ENCODE assay signal across 16 cellular contexts in the genomic region with DNA sequence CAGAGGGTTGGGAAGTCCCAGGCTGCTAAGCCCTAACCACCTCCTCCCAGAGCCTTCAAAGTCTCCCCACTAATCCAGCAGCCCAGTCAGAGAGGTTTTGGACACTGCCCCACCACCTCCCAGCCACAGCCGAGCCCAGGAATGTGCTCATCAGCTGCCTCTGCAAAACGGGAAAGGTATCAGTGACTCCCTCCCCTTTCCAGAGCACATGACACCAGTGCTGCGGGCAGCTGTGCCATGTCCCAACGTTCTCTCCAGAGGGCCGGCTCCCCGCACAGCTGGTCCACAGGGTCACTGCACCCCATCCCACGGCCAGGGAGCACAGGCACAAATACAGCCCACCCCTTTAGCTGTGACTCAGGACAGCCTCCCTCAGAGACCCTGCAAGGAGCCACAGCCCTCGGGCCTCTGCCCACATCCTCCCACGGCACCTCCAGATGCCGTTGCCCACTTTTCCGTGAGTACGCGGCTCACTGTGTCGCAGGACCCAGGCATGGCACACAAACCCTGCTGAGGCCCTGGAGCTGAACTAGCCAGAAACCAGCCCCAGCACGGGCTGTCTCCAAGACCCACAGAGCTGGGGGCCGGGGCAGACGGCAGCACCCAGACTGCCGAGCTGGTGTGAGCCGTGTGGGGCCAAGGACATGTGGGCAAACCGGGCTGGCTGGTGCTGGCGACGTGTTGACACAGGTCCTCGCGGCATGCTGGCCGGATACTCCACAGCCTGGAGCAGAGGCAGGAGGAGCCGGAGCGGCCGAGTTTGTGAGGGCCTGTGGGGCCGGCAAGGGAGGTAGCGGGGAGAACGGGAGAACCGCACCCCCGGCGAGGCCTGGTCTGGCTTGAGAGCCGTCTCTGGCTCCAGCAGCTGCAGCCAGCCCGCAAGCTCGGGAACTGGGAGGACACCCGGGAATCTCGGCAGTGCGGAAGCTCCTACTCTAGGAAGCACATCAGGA. TPM values are rescaled to one million over a fixed set of nuclear protein-coding genes. Genes with fewer than 3 reads are reported as not detected.
DNase-seq lines count a peak whose midpoint lies in the region; ATAC-seq, FAIRE-seq and TF ChIP-seq lines count a peak whose summit lies in the region.
"Had no signal": no experiment of that assay in that cellular context is flagged by ENCODE, and none has a peak within 500 bp of the region (broad histone marks: within the 10 kb centered on the region; RNA-seq: fewer than 3 reads in every experiment).

No MANE protein-coding gene starts in this region.

- peaks cover 2% of the 10 kb centered on the region for H4K20me1 ChIP-seq in keratinocyte (ENCODE audit: control insufficient read depth, extremely low read depth, insufficient read depth, low read length)

- H2AFZ ChIP-seq in keratinocyte (ENCODE audit: control insufficient read depth, low read length): peak overlapping the region; percentile 59

- no peak overlapping the region for H3K27ac Mint-ChIP-seq in endothelial cell (ENCODE audit: unreplicated experiment)
- H3K27ac Mint-ChIP-seq in CD8-positive, alpha-beta T cell: no peak overlapping the region
- H3K27ac Mint-ChIP-seq: activated CD8-positive, alpha-beta T cell treated with anti-CD3 and anti-CD28 coated beads, Interleukin-2, amount 10 ng/mL, durations not matched to agents 7 days and 5 days; activated naive CD4-positive, alpha-beta T cell treated with anti-CD3 and anti-CD28 coated beads for 36 hours; T-helper 1 cell treated with Interleukin-12 subunit alpha and Interleukin-12 subunit beta and Interleukin-4 antibody, amounts not matched to agents 30 μg/mL and 1 μg/mL, for 36 hours had no signal

- TF ChIP-seq CTCF in WERI-Rb-1 (IDR thresholded peaks at IDR 0.05; ENCODE audit: low read depth, low read length) (no peak), keratinocyte (optimal IDR thresholded peaks at IDR 0.05 in 1 of 3, IDR thresholded peaks at IDR 0.05 in 1 of 3, conservative IDR thresholded peaks at IDR 0.05 in 1 of 3; ENCODE audit: extremely low read depth in 1 of 3, insufficient read depth in 2 of 3, low read length in 3 of 3) (no peak), spleen (IDR thresholded peaks at IDR 0.05 in 8 of 11, conservative IDR thresholded peaks at IDR 0.05 in 3 of 11) (no peak), endothelial cell (IDR thresholded peaks at IDR 0.05; ENCODE audit: unreplicated experiment) (no peak), ascending aorta (IDR thresholded peaks at IDR 0.05) (no peak)
- no peak for TF ChIP-seq CTCF in CD8-positive, alpha-beta T cell (IDR thresholded peaks at IDR 0.05)

- intact Hi-C loops in spleen (cut with DNase I; ENCODE audit: low total_unique reads) (no loop called here), ascending aorta (cut with DNase I) (no loop called here)
- intact Hi-C loops in CD8-positive, alpha-beta T cell (cut with DNase I, micrococcal nuclease): no loop called here

- peaks cover 36% of the 10 kb centered on the region for H3K4me1 ChIP-seq in keratinocyte (ENCODE audit: control insufficient read depth, extremely low read depth, insufficient read depth, low read length)
- H3K4me1 ChIP-seq in spleen: peaks cover 0 to 72% (median 28%) of the 10 kb centered on the region in 6 donors
- no peaks in the 10 kb centered on the region for H3K4me1 ChIP-seq in CD8-positive, alpha-beta T cell (ENCODE audit: insufficient read depth, low read length)
- H3K4me1 ChIP-seq in ascending aorta: no peaks in the 10 kb centered on the region

- peak; percentile 45 for DNase-seq in DMS53 (lab: John Stamatoyannopoulos, UW)
- no peak for DNase-seq in DMS53 treated with DMSO at 0.1 percent for 48 hours (lab: John Stamatoyannopoulos, UW; ENCODE audit: unreplicated experiment)
- DNase-seq in WERI-Rb-1: peak; percentile 49
- peak; percentile 65 for DNase-seq in keratinocyte (ENCODE audit: low read depth, low spot score)
- DNase-seq in spleen: peak; percentile 80
- no peak for DNase-seq in endothelial cell (ENCODE audit: low spot score)
- DNase-seq in CD8-positive, alpha-beta T cell: no peak
- no peak for DNase-seq in ascending aorta (ENCODE audit: low spot score in 2 of 2)
- DNase-seq: activated CD8-positive, alpha-beta T cell treated with anti-CD3 and anti-CD28 coated beads, Interleukin-2, amount 10 ng/mL, durations not matched to agents 7 days and 5 days; activated naive CD4-positive, alpha-beta T cell treated with anti-CD3 and anti-CD28 coated beads for 36 hours; cortex of kidney; NCI-H1105 treated with DMSO at 0.1 percent for 48 hours had no signal

- WGBS in spleen, 5 donors: 51 to 79% (median 63%) methylated on average over 25 to 40 of the region's 40 CpGs

- no peak for ATAC-seq in CD8-positive, alpha-beta T cell
- ATAC-seq: activated CD8-positive, alpha-beta T cell treated with anti-CD3 and anti-CD28 coated beads, Interleukin-2, amount 10 ng/mL, durations not matched to agents 7 days and 5 days had no signal

- H3K27me3 Mint-ChIP-seq in endothelial cell (ENCODE audit: unreplicated experiment): peaks cover 13% of the 10 kb centered on the region
- no peaks in the 10 kb centered on the region for H3K27me3 Mint-ChIP-seq in CD8-positive, alpha-beta T cell (ENCODE audit: low read depth)

- H3K9me3 ChIP-seq in WERI-Rb-1 (ENCODE audit: severe bottlenecking): no peaks in the 10 kb centered on the region
- H3K9me3 ChIP-seq in keratinocyte (ENCODE audit: control insufficient read depth, low read depth, low read length): no peaks in the 10 kb centered on the region
- H3K9me3 ChIP-seq in spleen: no peaks in the 10 kb centered on the region
- H3K9me3 ChIP-seq in CD8-positive, alpha-beta T cell (ENCODE audit: low read length): no peaks in the 10 kb centered on the region
- no peaks in the 10 kb centered on the region for H3K9me3 ChIP-seq in ascending aorta

- no peaks in the 10 kb centered on the region for H3K4me1 Mint-ChIP-seq in endothelial cell (ENCODE audit: unreplicated experiment)
- no peaks in the 10 kb centered on the region for H3K4me1 Mint-ChIP-seq in CD8-positive, alpha-beta T cell (ENCODE audit: low read depth)

- peak; percentile 59 for FAIRE-seq in keratinocyte (lab: Jason Lieb, UNC)
- FAIRE-seq: A204.1, GM12892 had no signal

- H3K9ac ChIP-seq in keratinocyte (ENCODE audit: control insufficient read depth, extremely low read depth, insufficient read depth, low read length): peak overlapping the region; percentile 67

- dilution Hi-C loops in keratinocyte (cut with MboI; ENCODE audit: extremely low pct_ligation_motif_present, low sequenced_read_pairs): no loop called here

- H3K9me1 ChIP-seq in keratinocyte (ENCODE audit: control insufficient read depth, extremely low read depth, insufficient read depth, low read length): no peaks in the 10 kb centered on the region

- H3K36me3 ChIP-seq in WERI-Rb-1 (peaks cover 40% of the 10 kb centered on the region), keratinocyte (ENCODE audit: control insufficient read depth in 2 of 2, extremely low read depth in 1 of 2, insufficient read depth in 2 of 2, low read length in 2 of 2) (peaks cover 27 to 36% of the 10 kb centered on the region in 2 experiments), spleen (peaks cover 0 to 44% (median 38%) of the 10 kb centered on the region in 6 donors), ascending aorta (peaks cover 36 to 39% of the 10 kb centered on the region in 2 donors)
- H3K36me3 ChIP-seq in CD8-positive, alpha-beta T cell (ENCODE audit: insufficient read depth, low read length): peaks cover 21% of the 10 kb centered on the region

- TF ChIP-seq POLR2A in spleen (IDR thresholded peaks at IDR 0.05): no peak

- H3K27me3 ChIP-seq in WERI-Rb-1 (ENCODE audit: insufficient read depth, low read depth, severe bottlenecking) (no peaks in the 10 kb centered on the region), keratinocyte (ENCODE audit: control insufficient read depth, extremely low read depth, insufficient read depth, low read length) (no peaks in the 10 kb centered on the region), spleen (replicated peaks in 1 of 7) (no peaks in the 10 kb centered on the region), ascending aorta (no peaks in the 10 kb centered on the region)
- H3K27me3 ChIP-seq in CD8-positive, alpha-beta T cell (ENCODE audit: insufficient read depth, low read length): no peaks in the 10 kb centered on the region

- H3K9me3 Mint-ChIP-seq in endothelial cell (ENCODE audit: unreplicated experiment): no peaks in the 10 kb centered on the region
- H3K9me3 Mint-ChIP-seq in CD8-positive, alpha-beta T cell: no peaks in the 10 kb centered on the region
- H3K9me3 Mint-ChIP-seq: activated naive CD4-positive, alpha-beta T cell treated with anti-CD3 and anti-CD28 coated beads for 36 hours; T-helper 1 cell treated with Interleukin-12 subunit alpha and Interleukin-12 subunit beta and Interleukin-4 antibody, amounts not matched to agents 30 μg/mL and 1 μg/mL, for 36 hours had no signal

- H3K4me2 ChIP-seq in keratinocyte (ENCODE audit: control insufficient read depth, extremely low read depth, insufficient read depth, low read depth, low read length): peak overlapping the region; percentile 76

- POLR2A ChIA-PET in CD8-positive, alpha-beta T cell (lab: Charles Lee): interaction anchor here (0.6 kb wide), 1 partner anchor 130 kb away, joined by 4 read pairs; no protein-coding TSS in a partner anchor

- H3K27ac ChIP-seq in WERI-Rb-1: peak overlapping the region; percentile 71
- H3K27ac ChIP-seq in keratinocyte (ENCODE audit: control insufficient read depth, insufficient read depth, low read length): peak overlapping the region; percentile 71
- H3K27ac ChIP-seq in spleen: peak overlapping the region in 5 of 8 donors; percentile 0 to 58 (median 30)
- no peak overlapping the region for H3K27ac ChIP-seq in CD8-positive, alpha-beta T cell (ENCODE audit: low read depth, low read length)
- no peak overlapping the region for H3K27ac ChIP-seq in ascending aorta

- CTCF ChIA-PET in CD8-positive, alpha-beta T cell (lab: Charles Lee): no interaction called here

- H3K4me3 Mint-ChIP-seq in endothelial cell (ENCODE audit: unreplicated experiment): no peak overlapping the region
- H3K4me3 Mint-ChIP-seq in CD8-positive, alpha-beta T cell: no peak overlapping the region
- H3K4me3 Mint-ChIP-seq: activated CD8-positive, alpha-beta T cell treated with anti-CD3 and anti-CD28 coated beads, Interleukin-2, amount 10 ng/mL, durations not matched to agents 7 days and 5 days; activated naive CD4-positive, alpha-beta T cell treated with anti-CD3 and anti-CD28 coated beads for 36 hours; T-helper 1 cell treated with Interleukin-12 subunit alpha and Interleukin-12 subunit beta and Interleukin-4 antibody, amounts not matched to agents 30 μg/mL and 1 μg/mL, for 36 hours had no signal

- H3K4me3 ChIP-seq in WERI-Rb-1 (ENCODE audit: low read depth, low read length) (no peak overlapping the region), keratinocyte (ENCODE audit: control insufficient read depth in 2 of 3, extremely low read depth in 1 of 3, insufficient read depth in 2 of 3, low read depth in 1 of 3, low read length in 3 of 3) (peak overlapping the region in 2 of 3 experiments; percentile 8 to 35), spleen (no peak overlapping the region), ascending aorta (no peak overlapping the region)
- no peak overlapping the region for H3K4me3 ChIP-seq in CD8-positive, alpha-beta T cell (ENCODE audit: low read depth, low read length)

- H3K79me2 ChIP-seq in keratinocyte (ENCODE audit: control insufficient read depth, insufficient read depth, low read length): no peaks in the 10 kb centered on the region

- H3K36me3 Mint-ChIP-seq in endothelial cell (ENCODE audit: low read depth, unreplicated experiment): peaks cover 15% of the 10 kb centered on the region
- H3K36me3 Mint-ChIP-seq in CD8-positive, alpha-beta T cell: peaks cover 25% of the 10 kb centered on the region

RNA-seq across cellular contexts. Expression of gene PPP1R27, which starts 6.3 kb away (rescaled TPM):
- polyA plus RNA-seq in keratinocyte (0.12 to 0.99 TPM in 2 of 3 replicates, not detected in the other), spleen (under 1 TPM in 2 of 3 donors, not detected in 1; 0.09 to 0.39 TPM)
- polyA plus RNA-seq in keratinocyte (2011; ENCODE audit: low read depth): not detected
- polyA plus RNA-seq in keratinocyte (2011; cell fraction: cytosol; rRNA removed): 0.10 and 0.11 TPM in 2 replicates
- polyA plus RNA-seq in keratinocyte (2011; cell fraction: nucleus; rRNA removed): 1.2 and 1.3 TPM in 2 replicates
- polyA plus RNA-seq in keratinocyte (2012; ENCODE audit: low replicate concordance): 0.15 and 1.3 TPM in 2 replicates
- polyA minus RNA-seq in keratinocyte: not detected in 3 replicates
- polyA minus RNA-seq in keratinocyte (2011; cell fraction: cytosol; rRNA and poly(A)+ RNA removed): not detected
- polyA minus RNA-seq in keratinocyte (2011; cell fraction: nucleus; rRNA and poly(A)+ RNA removed): not detected in 2 replicates
- total RNA-seq in spleen (not detected), endothelial cell (ENCODE audit: unreplicated experiment) (not detected), ascending aorta (not detected)
- not detected for total RNA-seq in CD8-positive, alpha-beta T cell
- total RNA-seq: activated CD8-positive, alpha-beta T cell treated with anti-CD3 and anti-CD28 coated beads, Interleukin-2, amount 10 ng/mL, durations not matched to agents 7 days and 5 days; activated naive CD4-positive, alpha-beta T cell treated with anti-CD3 and anti-CD28 coated beads for 36 hours; glomerular endothelial cell had no signal

RNA-seq across cellular contexts. Expression of gene MCRIP1, which starts 8.0 kb away (rescaled TPM):
- polyA plus RNA-seq in keratinocyte: 17.7 to 29.1 TPM (median 24.4 TPM) in 3 replicates
- polyA plus RNA-seq in keratinocyte (2011; ENCODE audit: low read depth): 7.5 TPM
- polyA plus RNA-seq in keratinocyte (2011; cell fraction: cytosol; rRNA removed): 17.8 and 50.3 TPM in 2 replicates
- 15.8 and 23.8 TPM in 2 replicates for polyA plus RNA-seq in keratinocyte (2011; cell fraction: nucleus; rRNA removed)
- polyA plus RNA-seq in keratinocyte (2012; ENCODE audit: low replicate concordance): 16.7 and 30.2 TPM in 2 replicates
- polyA minus RNA-seq in keratinocyte: 6.3 to 11.4 TPM (median 7.9 TPM) in 3 replicates
- 41.6 TPM for polyA minus RNA-seq in keratinocyte (2011; cell fraction: cytosol; rRNA and poly(A)+ RNA removed)
- 4.5 and 5.0 TPM in 2 replicates for polyA minus RNA-seq in keratinocyte (2011; cell fraction: nucleus; rRNA and poly(A)+ RNA removed)
- 10 to 100 TPM; 47.5 to 71.3 (median 52.6) TPM for total RNA-seq in spleen
- 100 to 1,000 TPM in 2 of 3 donors, 10 to 100 TPM in 1; 75.9 to 182 (median 111) TPM for polyA plus RNA-seq in spleen
- 190 TPM for total RNA-seq in endothelial cell (ENCODE audit: unreplicated experiment)
- 10 to 100 TPM; 32.2 to 34.0 TPM for total RNA-seq in CD8-positive, alpha-beta T cell
- 149 TPM for total RNA-seq in ascending aorta

RNA-seq across cellular contexts. Expression of gene P4HB, which starts 19.2 kb away (rescaled TPM):
- polyA plus RNA-seq in keratinocyte (75.2 to 149 TPM (median 110 TPM) in 3 replicates), spleen (100 to 1,000 TPM; 161 to 366 (median 188) TPM)
- polyA plus RNA-seq in keratinocyte (2011; ENCODE audit: low read depth): 1,303 TPM
- 161 and 187 TPM in 2 replicates for polyA plus RNA-seq in keratinocyte (2011; cell fraction: cytosol; rRNA removed)
- polyA plus RNA-seq in keratinocyte (2011; cell fraction: nucleus; rRNA removed): 310 and 353 TPM in 2 replicates
- polyA plus RNA-seq in keratinocyte (2012; ENCODE audit: low replicate concordance): 589 and 687 TPM in 2 replicates
- 110 to 568 TPM (median 110 TPM) in 3 replicates for polyA minus RNA-seq in keratinocyte
- 263 TPM for polyA minus RNA-seq in keratinocyte (2011; cell fraction: cytosol; rRNA and poly(A)+ RNA removed)
- 229 and 341 TPM in 2 replicates for polyA minus RNA-seq in keratinocyte (2011; cell fraction: nucleus; rRNA and poly(A)+ RNA removed)
- total RNA-seq in spleen (1,000 to 10,000 TPM in 3 of 7 donors, 100 to 1,000 TPM in 4; 561 to 1,208 (median 823) TPM), endothelial cell (ENCODE audit: unreplicated experiment) (678 TPM), ascending aorta (670 TPM)
- 100 to 1,000 TPM; 278 to 288 TPM for total RNA-seq in CD8-positive, alpha-beta T cell

RNA-seq across cellular contexts. Expression of gene ARHGDIA, which starts 30.0 kb away (rescaled TPM):
- polyA plus RNA-seq in keratinocyte (51.7 to 280 TPM (median 65.7 TPM) in 3 replicates), spleen (100 to 1,000 TPM; 131 to 261 (median 137) TPM)
- polyA plus RNA-seq in keratinocyte (2011; ENCODE audit: low read depth): 177 TPM
- 79.2 and 173 TPM in 2 replicates for polyA plus RNA-seq in keratinocyte (2011; cell fraction: cytosol; rRNA removed)
- polyA plus RNA-seq in keratinocyte (2011; cell fraction: nucleus; rRNA removed): 192 and 235 TPM in 2 replicates
- polyA plus RNA-seq in keratinocyte (2012; ENCODE audit: low replicate concordance): 180 and 708 TPM in 2 replicates
- 26.6 to 165 TPM (median 38.6 TPM) in 3 replicates for polyA minus RNA-seq in keratinocyte
- 263 TPM for polyA minus RNA-seq in keratinocyte (2011; cell fraction: cytosol; rRNA and poly(A)+ RNA removed)
- polyA minus RNA-seq in keratinocyte (2011; cell fraction: nucleus; rRNA and poly(A)+ RNA removed): 52.4 and 54.8 TPM in 2 replicates
- total RNA-seq in spleen (100 to 1,000 TPM; 155 to 392 (median 293) TPM), endothelial cell (ENCODE audit: unreplicated experiment) (443 TPM), ascending aorta (314 TPM)
- 100 to 1,000 TPM; 777 to 791 TPM for total RNA-seq in CD8-positive, alpha-beta T cell

RNA-seq across cellular contexts. Expression of gene GCGR, which starts 37.2 kb away (rescaled TPM):
- polyA plus RNA-seq in keratinocyte (not detected in 3 replicates), spleen (under 1 TPM; 0.06 to 0.15 (median 0.13) TPM)
- polyA plus RNA-seq in keratinocyte (2011; ENCODE audit: low read depth): not detected
- not detected in 2 replicates for polyA plus RNA-seq in keratinocyte (2011; cell fraction: cytosol; rRNA removed)
- 0.11 and 0.32 TPM in 2 replicates for polyA plus RNA-seq in keratinocyte (2011; cell fraction: nucleus; rRNA removed)
- polyA plus RNA-seq in keratinocyte (2012; ENCODE audit: low replicate concordance): not detected in 2 replicates
- not detected in 3 replicates for polyA minus RNA-seq in keratinocyte
- not detected for polyA minus RNA-seq in keratinocyte (2011; cell fraction: cytosol; rRNA and poly(A)+ RNA removed)
- polyA minus RNA-seq in keratinocyte (2011; cell fraction: nucleus; rRNA and poly(A)+ RNA removed): not detected in 2 replicates
- total RNA-seq in spleen (under 1 TPM in 1 of 7 donors, not detected in 6; 0.37 TPM), endothelial cell (ENCODE audit: unreplicated experiment) (not detected), ascending aorta (not detected)
- total RNA-seq in CD8-positive, alpha-beta T cell: not detected
- total RNA-seq: activated CD8-positive, alpha-beta T cell treated with anti-CD3 and anti-CD28 coated beads, Interleukin-2, amount 10 ng/mL, durations not matched to agents 7 days and 5 days; activated naive CD4-positive, alpha-beta T cell treated with anti-CD3 and anti-CD28 coated beads for 36 hours; glomerular endothelial cell had no signal

Comparison
In these comparisons a context has a peak if more than half of its experiments do, and no peak if none do; other contexts are left out.
1. DNase-seq: peak in DMS53 (single experiment), WERI-Rb-1 (single experiment), keratinocyte (single experiment) and spleen (single experiment); none in DMS53 treated with DMSO at 0.1 percent for 48 hours (single experiment), endothelial cell (single experiment), CD8-positive, alpha-beta T cell (0 of 7) and ascending aorta (0 of 2).
2. H3K27ac ChIP-seq: peak in WERI-Rb-1 (single experiment), keratinocyte (single experiment) and spleen (5 of 8); none in CD8-positive, alpha-beta T cell (single experiment) and ascending aorta (0 of 2).
3. H3K4me3 ChIP-seq: peak in keratinocyte (2 of 3); none in WERI-Rb-1 (single experiment), spleen (0 of 8), CD8-positive, alpha-beta T cell (single experiment) and ascending aorta (0 of 2).